ENCODE assay signal across 17 cellular contexts in genomic region chrY:17871194-17871903, GRCh38. TPM values are rescaled to one million over a fixed set of nuclear protein-coding genes. Genes with fewer than 3 reads are reported as not detected.
"Had no signal": no experiment of that assay in that cellular context is flagged by ENCODE, and none has a peak within 500 bp of the region (broad histone marks: within the 10 kb centered on the region; RNA-seq: fewer than 3 reads in every experiment).

No MANE protein-coding gene starts in this region.

RNA-seq across cellular contexts. Expression of gene CDY2B, which starts 8.7 kb away (rescaled TPM):
- total RNA-seq: activated B cell treated with CpG ODN at 0.5 μM for 24 hours; activated CD4-positive, alpha-beta memory T cell treated with anti-CD3 and anti-CD28 coated beads for 36 hours; activated CD4-positive, alpha-beta T cell treated with anti-CD3 and anti-CD28 coated beads, Interleukin-2, amount 10 ng/mL, durations not matched to agents 24 days and 14 days; activated CD8-positive, alpha-beta memory T cell treated with anti-CD3 and anti-CD28 coated beads for 36 hours; activated CD8-positive, alpha-beta T cell treated with anti-CD3 and anti-CD28 coated beads for 36 hours; activated naive CD4-positive, alpha-beta T cell treated with anti-CD3 and anti-CD28 coated beads for 36 hours; activated naive CD4-positive, alpha-beta T cell treated with anti-CD3 and anti-CD28 coated beads, Interleukin-2, amount 50 U/mL, for 72 hours; activated naive CD8-positive, alpha-beta T cell treated with anti-CD3 and anti-CD28 coated beads for 36 hours; activated T-cell treated with anti-CD3 and anti-CD28 coated beads, Interleukin-2, amount 50 U/mL, for 4 hours; activated T-cell treated with anti-CD3 and anti-CD28 coated beads, Interleukin-2, amount 50 U/mL, for 72 hours; activated T-helper 1 cell treated with anti-CD3 and anti-CD28 coated beads, Interleukin-12 subunit alpha, Interleukin-12 subunit beta, Interleukin-2, Interleukin-4 antibody, amounts not matched to agents 30 ng/mL and 10 ng/mL and 1 ng/mL, durations not matched to agents 14 hours and 24 hours and 36 hours; activated T-helper 17 cell treated with anti-CD3 and anti-CD28 coated beads, Interleukin-2, amount 50 U/mL, for 72 hours; adrenal gland; aorta; astrocyte; bronchial epithelial cell; cardiac muscle cell had no signal
- polyA plus RNA-seq: adrenal gland, aorta, cardiac muscle cell had no signal
